Comparison of ENCODE assay signal across 19 cellular contexts in genomic region chr12:100159391-100160104, GRCh38.
"Had no signal": no experiment of that assay in that cellular context is flagged by ENCODE, and none has a peak within 500 bp of the region (broad histone marks: within the 10 kb centered on the region; RNA-seq: fewer than 3 reads in every experiment).

No MANE protein-coding gene starts in this region.

- H3K4me3 Mint-ChIP-seq: IgD-negative memory B cell had no signal

- H3K4me3 ChIP-seq: K562, SJSA1, SK-N-MC had no signal

- H3K9me3 Mint-ChIP-seq: IgD-negative memory B cell had no signal

- H3K9ac ChIP-seq: KMS-11 had no signal

- H3K27me3 ChIP-seq: SJSA1 had no signal

- H3K27me3 Mint-ChIP-seq: IgD-negative memory B cell had no signal

- H3K27ac ChIP-seq: KMS-11, SJSA1, SK-N-MC had no signal

- H3K27ac Mint-ChIP-seq: IgD-negative memory B cell had no signal

- H3K36me3 ChIP-seq: SJSA1 had no signal

- DNase-seq: Kasumi-1, MM.1S, NCI-H1092 treated with DMSO at 0.1 percent for 48 hours, NCI-H1436, NCI-H187, NCI-H2029 treated with DMSO at 0.1 percent for 48 hours, NCI-H2171 treated with DMSO at 0.1 percent for 48 hours, NCI-H345, NCI-H446 treated with DMSO at 0.1 percent for 48 hours, NCI-H510A treated with DMSO at 0.1 percent for 48 hours, NCI-H526, Right ventricle myocardium superior, RPMI8226, SIG-M5 had no signal

- ATAC-seq: K562 had no signal

- H3K9me3 ChIP-seq: SJSA1 had no signal
